In the genomic region with DNA sequence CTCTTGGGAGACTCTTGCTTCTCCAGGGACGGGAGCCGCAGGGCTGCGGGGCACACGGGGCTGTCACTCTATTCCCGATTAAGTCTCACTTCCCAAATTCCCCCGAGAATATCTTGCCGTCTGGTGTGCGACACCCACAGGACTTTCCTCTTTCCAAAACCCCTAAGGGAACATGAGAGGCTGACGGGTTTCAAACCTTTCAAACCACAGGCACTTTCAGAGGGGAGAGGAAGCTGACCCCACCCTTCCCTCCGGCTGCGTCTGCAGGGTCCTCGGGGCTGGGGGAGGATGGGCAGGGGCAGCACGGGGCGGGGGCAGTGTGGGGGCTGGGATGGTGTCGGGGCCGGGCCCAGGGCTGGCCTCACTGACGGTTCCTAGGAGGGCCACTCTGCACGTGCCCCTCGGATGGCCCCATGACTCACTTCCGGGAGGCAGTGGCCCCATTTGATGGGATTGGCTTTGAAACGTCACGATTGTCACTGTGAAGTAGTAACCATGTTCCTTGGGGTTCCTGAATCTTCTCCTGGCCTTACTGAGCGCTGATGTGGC, we compare ENCODE assay signal across 15 cellular contexts. TPM values are rescaled to one million over a fixed set of nuclear protein-coding genes. Genes with fewer than 3 reads are reported as not detected.
A peak's percentile ranks its signal among the peaks of the same experiment; 100 is the strongest.
DNase-seq lines count a peak whose midpoint lies in the region; ATAC-seq and TF ChIP-seq lines count a peak whose summit lies in the region.
"Had no signal": no experiment of that assay in that cellular context is flagged by ENCODE, and none has a peak within 500 bp of the region (broad histone marks: within the 10 kb centered on the region; RNA-seq: fewer than 3 reads in every experiment).

No MANE protein-coding gene starts in this region.

- H3K4me3 ChIP-seq in thyroid gland (replicated peaks in 1 of 3) (no peak overlapping the region), psoas muscle (no peak overlapping the region)
- H3K4me3 ChIP-seq: HAP-1, sigmoid colon, testis had no signal

- no peak for TF ChIP-seq POLR2A in thyroid gland (IDR thresholded peaks at IDR 0.05)

- no peaks in the 10 kb centered on the region for H3K9me3 Mint-ChIP-seq in stimulated activated naive CD8-positive, alpha-beta T cell treated with anti-CD3 and anti-CD28 coated beads, Interleukin-15, amount 100 ng/mL, for 72 hours
- H3K9me3 Mint-ChIP-seq in activated CD4-positive, alpha-beta memory T cell treated with anti-CD3 and anti-CD28 coated beads, Interleukin-2, amount 10 ng/mL, durations not matched to agents 7 days and 5 days: no peaks in the 10 kb centered on the region

- H3K4me3 Mint-ChIP-seq in stimulated activated naive CD8-positive, alpha-beta T cell treated with anti-CD3 and anti-CD28 coated beads, Interleukin-15, amount 100 ng/mL, for 72 hours: peak overlapping the region in 1 of 2 donors; percentile 33
- H3K4me3 Mint-ChIP-seq in activated CD4-positive, alpha-beta memory T cell treated with anti-CD3 and anti-CD28 coated beads, Interleukin-2, amount 10 ng/mL, durations not matched to agents 7 days and 5 days: no peak overlapping the region

- intact Hi-C loops in thyroid gland (cut with DNase I): no loop called here
- intact Hi-C loops in psoas muscle (cut with DNase I): no loop called here

- POLR2A ChIA-PET in activated CD4-positive, alpha-beta memory T cell treated with anti-CD3 and anti-CD28 coated beads, Interleukin-2, amount 10 ng/mL, durations not matched to agents 7 days and 5 days (lab: Charles Lee): no interaction called here

- no peaks in the 10 kb centered on the region for H3K4me1 ChIP-seq in thyroid gland
- no peaks in the 10 kb centered on the region for H3K4me1 ChIP-seq in psoas muscle
- H3K4me1 ChIP-seq: HAP-1, sigmoid colon, testis had no signal

- no peaks in the 10 kb centered on the region for H3K9me3 ChIP-seq in thyroid gland
- no peaks in the 10 kb centered on the region for H3K9me3 ChIP-seq in psoas muscle
- H3K9me3 ChIP-seq: HAP-1, sigmoid colon, testis had no signal

- TF ChIP-seq CTCF in thyroid gland (IDR thresholded peaks at IDR 0.05) (no peak), psoas muscle (IDR thresholded peaks at IDR 0.05) (no peak)

- no peaks in the 10 kb centered on the region for H3K27me3 ChIP-seq in thyroid gland
- peaks cover 0 to 79% (median 7%) of the 10 kb centered on the region in 3 donors for H3K27me3 ChIP-seq in psoas muscle (ENCODE audit: insufficient read depth in 3 of 3, low read length in 2 of 3)
- H3K27me3 ChIP-seq: testis had no signal

- H3K27me3 Mint-ChIP-seq in stimulated activated naive CD8-positive, alpha-beta T cell treated with anti-CD3 and anti-CD28 coated beads, Interleukin-15, amount 100 ng/mL, for 72 hours: peaks cover 18% of the 10 kb centered on the region
- no peaks in the 10 kb centered on the region for H3K27me3 Mint-ChIP-seq in activated CD4-positive, alpha-beta memory T cell treated with anti-CD3 and anti-CD28 coated beads, Interleukin-2, amount 10 ng/mL, durations not matched to agents 7 days and 5 days

- no peaks in the 10 kb centered on the region for H3K36me3 Mint-ChIP-seq in activated CD4-positive, alpha-beta memory T cell treated with anti-CD3 and anti-CD28 coated beads, Interleukin-2, amount 10 ng/mL, durations not matched to agents 7 days and 5 days (ENCODE audit: low read depth)

- 51 to 73% methylated on average over 15 to 19 of the region's 23 CpGs for WGBS in thyroid gland, 2 donors
- WGBS in psoas muscle, 3 donors: 32 to 38% (median 35%) methylated on average over 22 to 23 of the region's 23 CpGs

- H3K4me1 Mint-ChIP-seq in stimulated activated naive CD8-positive, alpha-beta T cell treated with anti-CD3 and anti-CD28 coated beads, Interleukin-15, amount 100 ng/mL, for 72 hours: peaks cover 20% of the 10 kb centered on the region
- H3K4me1 Mint-ChIP-seq in activated CD4-positive, alpha-beta memory T cell treated with anti-CD3 and anti-CD28 coated beads, Interleukin-2, amount 10 ng/mL, durations not matched to agents 7 days and 5 days: peaks cover 10% of the 10 kb centered on the region

- H3K27ac ChIP-seq in thyroid gland (no peak overlapping the region), psoas muscle (no peak overlapping the region)
- H3K27ac ChIP-seq: sigmoid colon, testis had no signal

- ATAC-seq in stimulated activated naive CD8-positive, alpha-beta T cell treated with anti-CD3 and anti-CD28 coated beads, Interleukin-15, Interleukin-2, amounts not matched to agents 100 U/mL and 50 U/mL, for 24 hours: peak; percentile 25
- ATAC-seq in stimulated activated naive CD8-positive, alpha-beta T cell treated with anti-CD3 and anti-CD28 coated beads, Interleukin-15, amount 100 ng/mL, for 72 hours: no peak
- ATAC-seq in psoas muscle (no peak), HG03095 (IDR thresholded peaks at IDR 0.05; ENCODE audit: unreplicated experiment) (no peak)

- CTCF ChIA-PET in activated CD4-positive, alpha-beta memory T cell treated with anti-CD3 and anti-CD28 coated beads, Interleukin-2, amount 10 ng/mL, durations not matched to agents 7 days and 5 days (lab: Charles Lee): no interaction called here

- no peak overlapping the region for H3K27ac Mint-ChIP-seq in stimulated activated naive CD8-positive, alpha-beta T cell treated with anti-CD3 and anti-CD28 coated beads, Interleukin-15, amount 100 ng/mL, for 72 hours
- no peak overlapping the region for H3K27ac Mint-ChIP-seq in activated CD4-positive, alpha-beta memory T cell treated with anti-CD3 and anti-CD28 coated beads, Interleukin-2, amount 10 ng/mL, durations not matched to agents 7 days and 5 days

- H3K36me3 ChIP-seq in thyroid gland (no peaks in the 10 kb centered on the region), psoas muscle (ENCODE audit: insufficient read depth in 1 of 2, low read depth in 1 of 2) (no peaks in the 10 kb centered on the region)
- H3K36me3 ChIP-seq: HAP-1, sigmoid colon had no signal

- DNase-seq in stimulated activated naive CD8-positive, alpha-beta T cell treated with anti-CD3 and anti-CD28 coated beads, Interleukin-15, Interleukin-2, amounts not matched to agents 100 U/mL and 50 U/mL, for 24 hours: no peak
- no peak for DNase-seq in stimulated activated naive CD8-positive, alpha-beta T cell treated with anti-CD3 and anti-CD28 coated beads, Interleukin-15, amount 100 ng/mL, for 72 hours
- DNase-seq in NCI-H2171 (lab: John Stamatoyannopoulos, UW) (peak; percentile 74), thyroid gland (no peak), psoas muscle (no peak), ecto neural progenitor cell (ENCODE audit: low spot score) (no peak)
- peak; percentile 33 for DNase-seq in activated CD4-positive, alpha-beta memory T cell treated with anti-CD3 and anti-CD28 coated beads, Interleukin-2, amount 10 ng/mL, durations not matched to agents 7 days and 5 days
- DNase-seq: activated CD4-positive, CD25-positive, alpha-beta regulatory T cell treated with anti-CD3 and anti-CD28 coated beads, Interleukin-2, amount 50 U/mL, for 72 hours; hypothalamus; NCI-H2029 treated with DMSO at 0.1 percent for 48 hours; sigmoid colon; stimulated activated CD4-positive, alpha-beta T cell treated with anti-CD3 and anti-CD28 coated beads, Interleukin-2, amount 100 ng/mL, for 24 hours; testis had no signal

RNA-seq across cellular contexts. Expression of a gene that starts 38.2 kb away (rescaled TPM):
- 1 to 10 TPM; 1.2 to 1.6 TPM for total RNA-seq in activated CD4-positive, alpha-beta memory T cell treated with anti-CD3 and anti-CD28 coated beads, Interleukin-2, amount 10 ng/mL, durations not matched to agents 7 days and 5 days
- total RNA-seq in thyroid gland: 1 to 10 TPM; 5.9 to 8.2 (median 7.6) TPM
- 1 to 10 TPM in 2 of 4 donors, under 1 TPM in 2; 0.81 to 1.7 (median 1.0) TPM for total RNA-seq in psoas muscle
- 1 to 10 TPM; 1.2 to 1.7 (median 1.6) TPM for polyA plus RNA-seq in psoas muscle

RNA-seq across cellular contexts. Expression of a gene that starts 43.0 kb away (rescaled TPM):
- total RNA-seq in activated CD4-positive, alpha-beta memory T cell treated with anti-CD3 and anti-CD28 coated beads, Interleukin-2, amount 10 ng/mL, durations not matched to agents 7 days and 5 days: 10 to 100 TPM; 67.7 to 68.8 TPM
- total RNA-seq in thyroid gland: 10 to 100 TPM; 39.7 to 49.6 (median 45.0) TPM
- 10 to 100 TPM; 55.8 to 62.7 (median 59.1) TPM for total RNA-seq in psoas muscle
- 10 to 100 TPM; 38.2 to 63.4 (median 49.4) TPM for polyA plus RNA-seq in psoas muscle

Comparison
In these comparisons a context has a peak if more than half of its experiments do, and no peak if none do; other contexts are left out.
1. DNase-seq: peak in NCI-H2171 (single experiment) and activated CD4-positive, alpha-beta memory T cell treated with anti-CD3 and anti-CD28 coated beads, Interleukin-2, amount 10 ng/mL, durations not matched to agents 7 days and 5 days (single experiment); none in stimulated activated naive CD8-positive, alpha-beta T cell treated with anti-CD3 and anti-CD28 coated beads, Interleukin-15, Interleukin-2, amounts not matched to agents 100 U/mL and 50 U/mL, for 24 hours (single experiment), stimulated activated naive CD8-positive, alpha-beta T cell treated with anti-CD3 and anti-CD28 coated beads, Interleukin-15, amount 100 ng/mL, for 72 hours (0 of 2), thyroid gland (0 of 2), psoas muscle (0 of 2) and ecto neural progenitor cell (single experiment).